1 cellular context compared by ENCODE assay signal in genomic region chr5:145855842-145856267, GRCh38.
TF ChIP-seq lines count a peak whose summit lies in the region.

No MANE protein-coding gene starts in this region.

TF ChIP-seq in HepG2, 621 proteins besides CTCF, POLR2A, EP300 and RAD21 (continues in another document):
- TF ChIP-seq FOXA1 (IDR thresholded peaks at IDR 0.05) (no peak), FOXA1 (CRISPR knock-in tag; IDR thresholded peaks at IDR 0.05) (peak; percentile 53), SOX6 (IDR thresholded peaks at IDR 0.05) (no peak), SOX6 (CRISPR knock-in tag; IDR thresholded peaks at IDR 0.05) (peak; percentile 26), ZNF605 (CRISPR knock-in tag; IDR thresholded peaks at IDR 0.05) (0 out of 2 replicates have a peak, but pooled peaks have one; percentile 1), FOXP4 (CRISPR knock-in tag; IDR thresholded peaks at IDR 0.05) (peak; percentile 49), ZNF609 (CRISPR knock-in tag; IDR thresholded peaks at IDR 0.05; ENCODE audit: borderline replicate concordance) (peak; percentile 54; the same call in 1 of the 2 replicates), ZNF747 (CRISPR knock-in tag; IDR thresholded peaks at IDR 0.05; ENCODE audit: borderline replicate concordance) (peak; percentile 69), NR2F6 (IDR thresholded peaks at IDR 0.05) (peak; percentile 86), NR2F6 (CRISPR knock-in tag; IDR thresholded peaks at IDR 0.05) (peak; percentile 65; the same call in 1 of the 2 replicates), ZNF441 (CRISPR knock-in tag; IDR thresholded peaks at IDR 0.05; ENCODE audit: borderline replicate concordance) (0 out of 2 replicates have a peak, but pooled peaks have one; percentile 9), MXD4 (CRISPR knock-in tag; IDR thresholded peaks at IDR 0.05) (no peak), ZBTB39 (CRISPR knock-in tag; IDR thresholded peaks at IDR 0.05) (no peak), NR2F2 (IDR thresholded peaks at IDR 0.05; ENCODE audit: borderline replicate concordance, low read depth) (peak; percentile 52; the same call in 1 of the 2 replicates), SKI (IDR thresholded peaks at IDR 0.05; ENCODE audit: partially characterized antibody) (no peak), DBP (CRISPR knock-in tag; IDR thresholded peaks at IDR 0.05; ENCODE audit: not compliant biosample characterization) (peak; percentile 43), ZNF772 (CRISPR knock-in tag; IDR thresholded peaks at IDR 0.05) (peak; percentile 38; the same call in 1 of the 2 replicates), ZBTB38 (CRISPR knock-in tag; IDR thresholded peaks at IDR 0.05) (no peak), ZNF800 (CRISPR knock-in tag; IDR thresholded peaks at IDR 0.05) (no peak), ZNF205 (CRISPR knock-in tag; IDR thresholded peaks at IDR 0.05) (peak; percentile 7; the same call in 1 of the 2 replicates), TBX2 (CRISPR knock-in tag; IDR thresholded peaks at IDR 0.05; ENCODE audit: borderline replicate concordance) (peak; percentile 22; the same call in 1 of the 2 replicates), SOX5 (CRISPR knock-in tag; IDR thresholded peaks at IDR 0.05; ENCODE audit: borderline replicate concordance) (peak; percentile 24; the same call in 1 of the 2 replicates), THAP9 (CRISPR knock-in tag; IDR thresholded peaks at IDR 0.05; ENCODE audit: borderline replicate concordance) (no peak), ZBTB37 (CRISPR knock-in tag; IDR thresholded peaks at IDR 0.05) (peak; percentile 66; the same call in 1 of the 2 replicates), HMGXB4 (CRISPR knock-in tag; IDR thresholded peaks at IDR 0.05; ENCODE audit: borderline replicate concordance in 1 of 2, low read depth in 1 of 2) (0 out of 4 replicates have a peak, but pooled peaks of 1 of the 2 experiments have one; percentile 14), RFX5 (IDR thresholded peaks at IDR 0.05; ENCODE audit: low read depth, low read length) (no peak), HMG20A (CRISPR knock-in tag; IDR thresholded peaks at IDR 0.05; ENCODE audit: borderline replicate concordance) (0 out of 2 replicates have a peak, but pooled peaks have one; percentile 7), HOXA5 (CRISPR knock-in tag; IDR thresholded peaks at IDR 0.05) (0 out of 2 replicates have a peak, but pooled peaks have one; percentile 9), ZMAT3 (CRISPR knock-in tag; conservative IDR thresholded peaks at IDR 0.05) (no peak), ZSCAN31 (CRISPR knock-in tag; IDR thresholded peaks at IDR 0.05; ENCODE audit: low read depth) (0 out of 2 replicates have a peak, but pooled peaks have one; percentile 39), HNRNPH1 (optimal IDR thresholded peaks at IDR 0.05; ENCODE audit: low read depth, low read length) (no peak), CBX2 (IDR thresholded peaks at IDR 0.05; ENCODE audit: low read depth, low read length) (no peak), CBX2 (CRISPR knock-in tag; IDR thresholded peaks at IDR 0.05; ENCODE audit: low read depth) (no peak), PHF21A (CRISPR knock-in tag; IDR thresholded peaks at IDR 0.05) (no peak; the same call in 1 of the 2 replicates), NCOA2 (CRISPR knock-in tag; IDR thresholded peaks at IDR 0.05) (0 out of 2 replicates have a peak, but pooled peaks have one; percentile 32)
